ENCODE assay signal across 14 cellular contexts in the genomic region with DNA sequence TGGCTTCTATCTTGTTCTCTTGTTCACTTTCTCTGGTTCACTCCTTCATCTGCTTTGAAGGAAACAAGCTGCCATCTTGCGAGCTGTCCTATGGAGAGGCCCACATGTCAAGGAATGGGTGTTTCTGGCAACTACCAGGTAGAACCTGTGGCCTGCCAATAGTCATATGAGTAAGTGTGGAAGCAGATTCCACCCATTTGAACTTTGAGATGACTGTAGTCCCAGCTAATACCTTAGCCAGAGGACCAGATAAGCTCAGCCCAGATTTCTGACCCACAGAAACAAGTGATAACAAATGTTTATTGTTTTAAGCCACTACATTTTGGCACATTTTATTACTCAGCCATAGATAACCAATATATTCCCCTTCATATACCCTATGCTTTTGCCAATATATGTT. TPM values are rescaled to one million over a fixed set of nuclear protein-coding genes. Genes with fewer than 3 reads are reported as not detected.
DNase-seq lines count a peak whose midpoint lies in the region; ATAC-seq, FAIRE-seq and TF ChIP-seq lines count a peak whose summit lies in the region.
"Had no signal": no experiment of that assay in that cellular context is flagged by ENCODE, and none has a peak within 500 bp of the region (broad histone marks: within the 10 kb centered on the region; RNA-seq: fewer than 3 reads in every experiment).

No MANE protein-coding gene starts in this region.

- no peak for TF ChIP-seq EP300 in H1 (IDR thresholded peaks at IDR 0.05; ENCODE audit: borderline replicate concordance in 1 of 2, low read depth in 2 of 2, low read length in 2 of 2)

- 100% methylated on average over 1 of the region's 1 CpG; no CpG with 5 or more reads in 1 of the 2 experiments for WGBS in H1 (ENCODE audit: extremely low coverage in 1 of 2, insufficient coverage in 1 of 2, insufficient read length in 1 of 2, insufficient replicate concordance in 2 of 2, low coverage in 1 of 2, low lambda C conversion rate in 2 of 2, missing lambda C conversion rate in 1 of 2), 2 experiments
- WGBS in liver = 91% methylated on average over 1 of the region's 1 CpG

- H2BK15ac ChIP-seq in H1 (ENCODE audit: low read length) = no peak overlapping the region

- H3K18ac ChIP-seq in H1 (ENCODE audit: extremely low read depth, low read length) = no peak overlapping the region

- H3K4me3 ChIP-seq in H1 (ENCODE audit: extremely low read depth in 1 of 4, insufficient read depth in 2 of 4, low read depth in 3 of 4, low read length in 4 of 4) (no peak overlapping the region), liver (ENCODE audit: low read depth in 1 of 3, low read length in 3 of 3) (no peak overlapping the region), right atrium auricular region (no peak overlapping the region)
- H3K4me3 ChIP-seq: BLaER1 treated with 17β-estradiol and CSF1 and Interleukin-3, amounts not matched to agents 10 nM and 100 nM had no signal

- CTCF ChIA-PET in H1 (lab: Charles Lee; ENCODE audit: partially characterized antibody) = interaction anchor here (0.6 to 1.3 kb wide), 4 partner anchors 105 to 301 kb away, joined by 3 to 4 read pairs (median 3); no protein-coding TSS in a partner anchor

- no peak overlapping the region for H4K5ac ChIP-seq in H1 (ENCODE audit: insufficient read length, low read depth, low read length)

- H3K36me3 ChIP-seq in H1 (ENCODE audit: control insufficient read depth in 2 of 4, insufficient read depth in 4 of 4, low read length in 3 of 4) (peaks cover 0 to under 1% (median 0%) of the 10 kb centered on the region in 4 experiments; a peak in 1 of 8 replicates), liver (ENCODE audit: control insufficient read depth in 4 of 4, insufficient read depth in 3 of 4, low read depth in 1 of 4, low read length in 3 of 4) (no peaks in the 10 kb centered on the region), right atrium auricular region (no peaks in the 10 kb centered on the region)
- H3K36me3 ChIP-seq: BLaER1 treated with 17β-estradiol and CSF1 and Interleukin-3, amounts not matched to agents 10 nM and 100 nM had no signal

- no peak overlapping the region for H3K4me3 Mint-ChIP-seq in activated naive CD4-positive, alpha-beta T cell treated with anti-CD3 and anti-CD28 coated beads, Interleukin-2, amount 50 U/mL, for 24 hours

- TF ChIP-seq RAD21 in H1 (IDR thresholded peaks at IDR 0.05 in 1 of 2, conservative IDR thresholded peaks at IDR 0.05 in 1 of 2; ENCODE audit: low read depth in 2 of 2, low read length in 2 of 2) (no peak), liver (IDR thresholded peaks at IDR 0.05) (peak in 1 of 2 donors; percentile 41)

- no peak overlapping the region for H4K8ac ChIP-seq in H1 (ENCODE audit: extremely low read depth, insufficient read depth, low read length)

- no peak overlapping the region for H3K27ac ChIP-seq in H1 (ENCODE audit: low read depth, low read length)
- H3K27ac ChIP-seq in liver (ENCODE audit: low read depth in 1 of 2, low read length in 2 of 2) = peak overlapping the region in 1 of 2 donors; percentile 33
- no peak overlapping the region for H3K27ac ChIP-seq in right atrium auricular region
- H3K27ac ChIP-seq: BLaER1 treated with 17β-estradiol and CSF1 and Interleukin-3, amounts not matched to agents 10 nM and 100 nM had no signal

- H4K20me1 ChIP-seq in H1 (replicated peaks in 1 of 2; ENCODE audit: control insufficient read depth in 1 of 2, insufficient read depth in 2 of 2, low read length in 2 of 2) = peaks cover 0 to under 1% of the 10 kb centered on the region in 2 experiments

- H3K56ac ChIP-seq in H1 (replicated peaks; ENCODE audit: insufficient read length, low read depth, low read length) = no peak overlapping the region

- H3K4me2 ChIP-seq in H1 (ENCODE audit: insufficient read depth in 1 of 2, low read depth in 2 of 2, low read length in 2 of 2) = no peak overlapping the region
- H3K4me2 ChIP-seq: BLaER1 treated with 17β-estradiol and CSF1 and Interleukin-3, amounts not matched to agents 10 nM and 100 nM had no signal

- no peak overlapping the region for H2BK120ac ChIP-seq in H1 (replicated peaks; ENCODE audit: low read depth, low read length)

- H2BK12ac ChIP-seq in H1 (ENCODE audit: low read depth, low read length) = peak overlapping the region; percentile 63; the same call in 1 of the 2 replicates

- H2BK5ac ChIP-seq in H1 (ENCODE audit: low read depth, low read length) = no peak overlapping the region

- H3K27ac Mint-ChIP-seq in activated naive CD4-positive, alpha-beta T cell treated with anti-CD3 and anti-CD28 coated beads, Interleukin-2, amount 50 U/mL, for 24 hours = peak overlapping the region; percentile 48

- H4K91ac ChIP-seq in H1 (replicated peaks; ENCODE audit: insufficient read length, low read length) = peak overlapping the region; percentile 22

- H3K79me2 ChIP-seq in H1 (ENCODE audit: control insufficient read depth in 1 of 2, insufficient read depth in 2 of 2, low read length in 2 of 2) = peaks cover 9 to 10% of the 10 kb centered on the region in 2 experiments

- TF ChIP-seq CTCF in H1 (IDR thresholded peaks at IDR 0.05; ENCODE audit: control extremely low read depth in 1 of 3, insufficient read depth in 1 of 3, low read depth in 1 of 3, low read length in 3 of 3) (no peak), liver (IDR thresholded peaks at IDR 0.05; ENCODE audit: low read depth, low read length, missing input control) (no peak), right atrium auricular region (IDR thresholded peaks at IDR 0.05) (no peak)

- no peaks in the 10 kb centered on the region for H3K27me3 Mint-ChIP-seq in activated naive CD4-positive, alpha-beta T cell treated with anti-CD3 and anti-CD28 coated beads, Interleukin-2, amount 50 U/mL, for 24 hours

- H3K9ac ChIP-seq in H1 (replicated peaks in 1 of 4; ENCODE audit: extremely low read depth in 1 of 4, low read depth in 3 of 4, low read length in 3 of 4) (no peak overlapping the region), liver (ENCODE audit: low read depth in 1 of 2, low read length in 2 of 2) (no peak overlapping the region)
- H3K9ac ChIP-seq: BLaER1 treated with 17β-estradiol and CSF1 and Interleukin-3, amounts not matched to agents 10 nM and 100 nM had no signal

- POLR2A ChIA-PET in H1 (lab: Charles Lee; ENCODE audit: partially characterized antibody) = interaction anchor here (0.7 to 15.4 kb wide), 4 partner anchors 9 to 607 kb away, joined by 3 to 233 read pairs (median 34); a partner anchor contains a TSS

- H3K36me3 Mint-ChIP-seq in activated naive CD4-positive, alpha-beta T cell treated with anti-CD3 and anti-CD28 coated beads, Interleukin-2, amount 50 U/mL, for 24 hours = peaks cover 2% of the 10 kb centered on the region
- H3K36me3 Mint-ChIP-seq: CD4-positive, CD25-positive, alpha-beta regulatory T cell had no signal

- no peak overlapping the region for H3K4ac ChIP-seq in H1 (replicated peaks; ENCODE audit: insufficient read length, low read depth, low read length)

- 0 out of 2 replicates have a peak overlapping the region, but pooled peaks have one; percentile 7 for H2AFZ ChIP-seq in H1 (ENCODE audit: low read length)

- peak overlapping the region; percentile 81; the same call in 1 of the 2 replicates for H2BK20ac ChIP-seq in H1 (ENCODE audit: low read length)

- DNase-seq in activated naive CD4-positive, alpha-beta T cell treated with Interleukin-2 at 50 U/mL for 16 hours = no peak
- DNase-seq in H1 (ENCODE audit: low read depth in 1 of 2, low spot score in 2 of 2) = no peak
- no peak for DNase-seq in right atrium auricular region (ENCODE audit: low spot score)
- no peak for DNase-seq in glomerular visceral epithelial cell (ENCODE audit: extremely low spot score)
- DNase-seq: ACHN; Calu3; CD4-positive, CD25-positive, alpha-beta regulatory T cell; DMS 273 treated with DMSO at 0.1 percent for 48 hours had no signal

- no peak for FAIRE-seq in H1 (lab: Jason Lieb, UNC)
- FAIRE-seq: H54 had no signal

- no peaks in the 10 kb centered on the region for H3K9me3 Mint-ChIP-seq in activated naive CD4-positive, alpha-beta T cell treated with anti-CD3 and anti-CD28 coated beads, Interleukin-2, amount 50 U/mL, for 24 hours

- H3K9me3 ChIP-seq in H1 (ENCODE audit: insufficient read depth in 2 of 2, low read depth in 1 of 2, low read length in 1 of 2) = peaks cover 0 to 3% of the 10 kb centered on the region in 2 experiments; a peak in 1 of 4 replicates
- no peaks in the 10 kb centered on the region for H3K9me3 ChIP-seq in liver (ENCODE audit: control insufficient read depth in 4 of 4, low read length in 3 of 4)
- H3K9me3 ChIP-seq in right atrium auricular region = no peaks in the 10 kb centered on the region

- H3K4me1 ChIP-seq in H1 (replicated peaks in 1 of 4; ENCODE audit: control insufficient read depth in 3 of 4, insufficient read depth in 4 of 4, low read length in 3 of 4) = peaks cover 4 to 11% (median 10%) of the 10 kb centered on the region in 4 experiments; a peak in 6 of 7 replicates
- peaks cover 2 to 25% (median 9%) of the 10 kb centered on the region in 4 donors for H3K4me1 ChIP-seq in liver (ENCODE audit: control insufficient read depth in 4 of 4, insufficient read depth in 4 of 4, low read length in 3 of 4)
- peaks cover 0 to 10% of the 10 kb centered on the region in 2 donors for H3K4me1 ChIP-seq in right atrium auricular region

- no peaks in the 10 kb centered on the region for H3K27me3 ChIP-seq in H1 (replicated peaks in 1 of 4; ENCODE audit: control insufficient read depth in 3 of 4, extremely low read depth in 1 of 4, insufficient read depth in 3 of 4, low read length in 3 of 4)
- no peaks in the 10 kb centered on the region for H3K27me3 ChIP-seq in liver (ENCODE audit: control insufficient read depth in 4 of 4, insufficient read depth in 4 of 4, low read length in 3 of 4)
- no peaks in the 10 kb centered on the region for H3K27me3 ChIP-seq in right atrium auricular region
- H3K27me3 ChIP-seq: BLaER1 treated with 17β-estradiol and CSF1 and Interleukin-3, amounts not matched to agents 10 nM and 100 nM had no signal

- H3K14ac ChIP-seq in H1 (ENCODE audit: insufficient read length) = no peak overlapping the region

- no peak overlapping the region for H3K23ac ChIP-seq in H1 (ENCODE audit: insufficient read length)

- H2AK5ac ChIP-seq in H1 (ENCODE audit: low read depth, low read length) = no peak overlapping the region

- TF ChIP-seq POLR2A in H1 (IDR thresholded peaks at IDR 0.05; ENCODE audit: control extremely low read depth in 1 of 2, low read depth in 2 of 2, low read length in 2 of 2) = no peak

- H3K23me2 ChIP-seq in H1 (ENCODE audit: low read depth, low read length) = peaks cover 9% of the 10 kb centered on the region; the same call in 1 of the 2 replicates

- peaks cover 27% of the 10 kb centered on the region for H3K4me1 Mint-ChIP-seq in activated naive CD4-positive, alpha-beta T cell treated with anti-CD3 and anti-CD28 coated beads, Interleukin-2, amount 50 U/mL, for 24 hours

- H3K79me1 ChIP-seq in H1 (ENCODE audit: low read depth, low read length) = no peaks in the 10 kb centered on the region

- ATAC-seq in GM19351 (IDR thresholded peaks at IDR 0.05; ENCODE audit: unreplicated experiment) = no peak
- ATAC-seq: HCT116 had no signal

RNA-seq across cellular contexts. Expression of a gene that starts 4.0 kb away (rescaled TPM):
- total RNA-seq in H1 (2021; fragmentation: NEBNext Ultra II Directional; extraction: Animal tissue kit (Norgen Biotek cat#: 25700)) = 620 and 684 TPM in 2 replicates
- polyA plus RNA-seq in H1 (2011; rRNA removed) (163 and 245 TPM in 2 replicates), liver (100 to 1,000 TPM in 1 of 2 donors, 10 to 100 TPM in 1; 50.6 to 109 TPM)
- polyA plus RNA-seq in H1 (2011; cell fraction: cytosol; rRNA removed) = 172 TPM
- 187 TPM for polyA plus RNA-seq in H1 (2011; cell fraction: nucleus; rRNA removed)
- 133 to 299 TPM (median 236 TPM) in 4 replicates for polyA plus RNA-seq in H1 (2012, experiment 1 of 2)
- polyA plus RNA-seq in H1 (2012, experiment 2 of 2) = 17.4 TPM
- 830 TPM for polyA plus RNA-seq in H1 (2013, experiment 1 of 2)
- 877 TPM for polyA plus RNA-seq in H1 (2013, experiment 2 of 2)
- polyA minus RNA-seq in H1 (2011; rRNA and poly(A)+ RNA removed) = 313 and 345 TPM in 2 replicates
- polyA minus RNA-seq in H1 (2011; cell fraction: cytosol; rRNA and poly(A)+ RNA removed) = 195 TPM
- 474 TPM for polyA minus RNA-seq in H1 (2011; cell fraction: nucleus; rRNA and poly(A)+ RNA removed)
- total RNA-seq in liver (100 to 1,000 TPM in 1 of 2 donors, 10 to 100 TPM in 1; 85.7 to 472 TPM), right atrium auricular region (100 to 1,000 TPM; 192 to 204 TPM)
